In the genomic region with DNA sequence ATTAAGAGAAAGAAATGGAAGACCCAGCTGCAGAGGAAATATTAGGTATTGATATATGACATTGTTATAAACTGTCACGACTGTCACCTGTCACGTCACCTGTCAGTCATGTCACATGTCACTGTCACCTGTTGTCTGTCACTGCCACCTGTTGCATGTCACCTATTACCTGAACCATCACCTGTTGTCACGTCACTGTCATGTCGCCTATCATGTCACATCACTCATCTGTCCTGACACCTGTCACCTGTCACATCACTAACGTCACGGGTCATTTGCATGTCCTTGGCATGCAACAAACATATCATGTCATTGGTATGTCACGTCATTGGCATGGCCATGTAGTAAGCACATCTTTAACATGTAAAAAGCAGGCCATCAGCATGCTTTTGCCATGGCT, we compare ENCODE assay signal across 1 cellular context.
TF ChIP-seq lines count a peak whose summit lies in the region.

No MANE protein-coding gene starts in this region.

TF ChIP-seq in K562, 482 proteins besides CTCF, POLR2A, EP300 and RAD21 (continued from another document):
- TF ChIP-seq, protein P1, sequence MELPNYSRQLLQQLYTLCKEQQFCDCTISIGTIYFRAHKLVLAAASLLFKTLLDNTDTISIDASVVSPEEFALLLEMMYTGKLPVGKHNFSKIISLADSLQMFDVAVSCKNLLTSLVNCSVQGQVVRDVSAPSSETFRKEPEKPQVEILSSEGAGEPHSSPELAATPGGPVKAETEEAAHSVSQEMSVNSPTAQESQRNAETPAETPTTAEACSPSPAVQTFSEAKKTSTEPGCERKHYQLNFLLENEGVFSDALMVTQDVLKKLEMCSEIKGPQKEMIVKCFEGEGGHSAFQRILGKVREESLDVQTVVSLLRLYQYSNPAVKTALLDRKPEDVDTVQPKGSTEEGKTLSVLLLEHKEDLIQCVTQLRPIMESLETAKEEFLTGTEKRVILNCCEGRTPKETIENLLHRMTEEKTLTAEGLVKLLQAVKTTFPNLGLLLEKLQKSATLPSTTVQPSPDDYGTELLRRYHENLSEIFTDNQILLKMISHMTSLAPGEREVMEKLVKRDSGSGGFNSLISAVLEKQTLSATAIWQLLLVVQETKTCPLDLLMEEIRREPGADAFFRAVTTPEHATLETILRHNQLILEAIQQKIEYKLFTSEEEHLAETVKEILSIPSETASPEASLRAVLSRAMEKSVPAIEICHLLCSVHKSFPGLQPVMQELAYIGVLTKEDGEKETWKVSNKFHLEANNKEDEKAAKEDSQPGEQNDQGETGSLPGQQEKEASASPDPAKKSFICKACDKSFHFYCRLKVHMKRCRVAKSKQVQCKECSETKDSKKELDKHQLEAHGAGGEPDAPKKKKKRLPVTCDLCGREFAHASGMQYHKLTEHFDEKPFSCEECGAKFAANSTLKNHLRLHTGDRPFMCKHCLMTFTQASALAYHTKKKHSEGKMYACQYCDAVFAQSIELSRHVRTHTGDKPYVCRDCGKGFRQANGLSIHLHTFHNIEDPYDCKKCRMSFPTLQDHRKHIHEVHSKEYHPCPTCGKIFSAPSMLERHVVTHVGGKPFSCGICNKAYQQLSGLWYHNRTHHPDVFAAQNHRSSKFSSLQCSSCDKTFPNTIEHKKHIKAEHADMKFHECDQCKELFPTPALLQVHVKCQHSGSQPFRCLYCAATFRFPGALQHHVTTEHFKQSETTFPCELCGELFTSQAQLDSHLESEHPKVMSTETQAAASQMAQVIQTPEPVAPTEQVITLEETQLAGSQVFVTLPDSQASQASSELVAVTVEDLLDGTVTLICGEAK (IDR thresholded peaks at IDR 0.05) = no peak
- TF ChIP-seq, protein P1 (CRISPR knock-in tag; IDR thresholded peaks at IDR 0.05) = no peak
- 0 out of 2 replicates have a peak, but pooled peaks have one; percentile 64 for TF ChIP-seq ZNF224 (CRISPR knock-in tag; IDR thresholded peaks at IDR 0.05)
- TF ChIP-seq, protein P2, sequence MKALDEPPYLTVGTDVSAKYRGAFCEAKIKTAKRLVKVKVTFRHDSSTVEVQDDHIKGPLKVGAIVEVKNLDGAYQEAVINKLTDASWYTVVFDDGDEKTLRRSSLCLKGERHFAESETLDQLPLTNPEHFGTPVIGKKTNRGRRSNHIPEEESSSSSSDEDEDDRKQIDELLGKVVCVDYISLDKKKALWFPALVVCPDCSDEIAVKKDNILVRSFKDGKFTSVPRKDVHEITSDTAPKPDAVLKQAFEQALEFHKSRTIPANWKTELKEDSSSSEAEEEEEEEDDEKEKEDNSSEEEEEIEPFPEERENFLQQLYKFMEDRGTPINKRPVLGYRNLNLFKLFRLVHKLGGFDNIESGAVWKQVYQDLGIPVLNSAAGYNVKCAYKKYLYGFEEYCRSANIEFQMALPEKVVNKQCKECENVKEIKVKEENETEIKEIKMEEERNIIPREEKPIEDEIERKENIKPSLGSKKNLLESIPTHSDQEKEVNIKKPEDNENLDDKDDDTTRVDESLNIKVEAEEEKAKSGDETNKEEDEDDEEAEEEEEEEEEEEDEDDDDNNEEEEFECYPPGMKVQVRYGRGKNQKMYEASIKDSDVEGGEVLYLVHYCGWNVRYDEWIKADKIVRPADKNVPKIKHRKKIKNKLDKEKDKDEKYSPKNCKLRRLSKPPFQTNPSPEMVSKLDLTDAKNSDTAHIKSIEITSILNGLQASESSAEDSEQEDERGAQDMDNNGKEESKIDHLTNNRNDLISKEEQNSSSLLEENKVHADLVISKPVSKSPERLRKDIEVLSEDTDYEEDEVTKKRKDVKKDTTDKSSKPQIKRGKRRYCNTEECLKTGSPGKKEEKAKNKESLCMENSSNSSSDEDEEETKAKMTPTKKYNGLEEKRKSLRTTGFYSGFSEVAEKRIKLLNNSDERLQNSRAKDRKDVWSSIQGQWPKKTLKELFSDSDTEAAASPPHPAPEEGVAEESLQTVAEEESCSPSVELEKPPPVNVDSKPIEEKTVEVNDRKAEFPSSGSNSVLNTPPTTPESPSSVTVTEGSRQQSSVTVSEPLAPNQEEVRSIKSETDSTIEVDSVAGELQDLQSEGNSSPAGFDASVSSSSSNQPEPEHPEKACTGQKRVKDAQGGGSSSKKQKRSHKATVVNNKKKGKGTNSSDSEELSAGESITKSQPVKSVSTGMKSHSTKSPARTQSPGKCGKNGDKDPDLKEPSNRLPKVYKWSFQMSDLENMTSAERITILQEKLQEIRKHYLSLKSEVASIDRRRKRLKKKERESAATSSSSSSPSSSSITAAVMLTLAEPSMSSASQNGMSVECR (CRISPR knock-in tag; IDR thresholded peaks at IDR 0.05) = peak; percentile 22; the same call in 1 of the 2 replicates
- TF ChIP-seq GTF2A2 (tag; IDR thresholded peaks at IDR 0.05) = no peak
- TF ChIP-seq ARHGAP35 (IDR thresholded peaks at IDR 0.05; ENCODE audit: partially characterized antibody) = peak; percentile 84
- no peak for TF ChIP-seq KLF16 (IDR thresholded peaks at IDR 0.05)
- no peak for TF ChIP-seq GTF2F1 (IDR thresholded peaks at IDR 0.05; ENCODE audit: low read depth, low read length)
- no peak for TF ChIP-seq TAF15 (IDR thresholded peaks at IDR 0.05; ENCODE audit: low read depth, low read length)
- no peak for TF ChIP-seq TEAD4 (IDR thresholded peaks at IDR 0.05; ENCODE audit: low read length)
- TF ChIP-seq TEAD4 (CRISPR knock-in tag; IDR thresholded peaks at IDR 0.05; ENCODE audit: borderline replicate concordance) = no peak
- no peak for TF ChIP-seq KAT8 (IDR thresholded peaks at IDR 0.05; ENCODE audit: low read depth)
- peak in 1 of 2 experiments; percentile 25; a peak in 1 of 3 replicates for TF ChIP-seq CBX3 (IDR thresholded peaks at IDR 0.05; ENCODE audit: borderline replicate concordance in 1 of 2, low read length in 2 of 2)
- TF ChIP-seq, protein P3, sequence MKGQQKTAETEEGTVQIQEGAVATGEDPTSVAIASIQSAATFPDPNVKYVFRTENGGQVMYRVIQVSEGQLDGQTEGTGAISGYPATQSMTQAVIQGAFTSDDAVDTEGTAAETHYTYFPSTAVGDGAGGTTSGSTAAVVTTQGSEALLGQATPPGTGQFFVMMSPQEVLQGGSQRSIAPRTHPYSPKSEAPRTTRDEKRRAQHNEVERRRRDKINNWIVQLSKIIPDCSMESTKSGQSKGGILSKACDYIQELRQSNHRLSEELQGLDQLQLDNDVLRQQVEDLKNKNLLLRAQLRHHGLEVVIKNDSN (CRISPR knock-in tag; IDR thresholded peaks at IDR 0.05) = no peak
- no peak for TF ChIP-seq NRF1 (conservative IDR thresholded peaks at IDR 0.05 in 1 of 2, IDR thresholded peaks at IDR 0.05 in 1 of 2)
- TF ChIP-seq, protein P4, sequence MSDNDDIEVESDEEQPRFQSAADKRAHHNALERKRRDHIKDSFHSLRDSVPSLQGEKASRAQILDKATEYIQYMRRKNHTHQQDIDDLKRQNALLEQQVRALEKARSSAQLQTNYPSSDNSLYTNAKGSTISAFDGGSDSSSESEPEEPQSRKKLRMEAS (CRISPR knock-in tag; IDR thresholded peaks at IDR 0.05) = no peak
- TF ChIP-seq, protein P5, sequence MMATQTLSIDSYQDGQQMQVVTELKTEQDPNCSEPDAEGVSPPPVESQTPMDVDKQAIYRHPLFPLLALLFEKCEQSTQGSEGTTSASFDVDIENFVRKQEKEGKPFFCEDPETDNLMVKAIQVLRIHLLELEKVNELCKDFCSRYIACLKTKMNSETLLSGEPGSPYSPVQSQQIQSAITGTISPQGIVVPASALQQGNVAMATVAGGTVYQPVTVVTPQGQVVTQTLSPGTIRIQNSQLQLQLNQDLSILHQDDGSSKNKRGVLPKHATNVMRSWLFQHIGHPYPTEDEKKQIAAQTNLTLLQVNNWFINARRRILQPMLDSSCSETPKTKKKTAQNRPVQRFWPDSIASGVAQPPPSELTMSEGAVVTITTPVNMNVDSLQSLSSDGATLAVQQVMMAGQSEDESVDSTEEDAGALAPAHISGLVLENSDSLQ (IDR thresholded peaks at IDR 0.05) = peak; percentile 82
- TF ChIP-seq FOS (IDR thresholded peaks at IDR 0.05; ENCODE audit: extremely low read depth, insufficient read length) = no peak
- no peak for TF ChIP-seq MECOM (CRISPR knock-in tag; IDR thresholded peaks at IDR 0.05)
TF ChIP-seq in K562: peak in this region for 9.
